8 cellular contexts compared by ENCODE assay signal in the genomic region with DNA sequence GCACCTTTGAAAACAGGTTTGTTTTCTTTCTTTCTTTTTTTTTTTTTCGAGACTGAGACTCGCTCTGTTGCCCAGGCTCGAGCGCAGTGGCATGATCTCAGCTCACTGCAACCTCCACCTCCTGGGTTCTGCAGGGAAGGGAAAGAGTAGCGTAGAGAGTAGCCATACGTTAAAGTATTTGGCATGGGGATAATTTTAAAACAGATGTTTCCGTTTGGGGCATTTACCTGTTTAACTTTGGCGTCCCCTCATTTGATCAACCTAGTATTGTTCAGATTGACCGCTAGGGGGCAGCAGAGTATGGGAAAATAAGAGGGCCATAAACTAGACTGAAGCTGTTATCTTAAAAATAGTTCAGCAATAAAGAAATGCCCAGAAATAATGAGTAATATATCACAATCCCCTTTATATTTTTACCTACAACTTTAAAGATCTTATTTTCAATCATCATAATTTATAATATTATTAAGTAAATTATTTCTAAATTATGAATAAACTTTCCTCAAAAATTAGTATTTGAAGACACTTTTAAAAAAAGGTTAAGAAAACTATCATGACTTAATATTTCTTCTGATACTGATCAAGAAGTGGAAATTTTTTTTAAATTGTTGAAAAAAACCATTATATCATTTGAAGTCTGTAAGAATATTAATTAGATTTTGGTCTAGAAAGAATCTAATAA. TPM values are rescaled to one million over a fixed set of nuclear protein-coding genes. Genes with fewer than 3 reads are reported as not detected.
DNase-seq lines count a peak whose midpoint lies in the region; ATAC-seq and TF ChIP-seq lines count a peak whose summit lies in the region.

No MANE protein-coding gene starts in this region.

- peak overlapping the region; percentile 36 for H3K4me3 Mint-ChIP-seq in chondrocyte (ENCODE audit: unreplicated experiment)

- no peak overlapping the region for H3K27ac Mint-ChIP-seq in chondrocyte (ENCODE audit: unreplicated experiment)

- peaks cover 3% of the 10 kb centered on the region for H3K4me1 Mint-ChIP-seq in chondrocyte (ENCODE audit: low read depth)

- H3K27me3 Mint-ChIP-seq in chondrocyte (ENCODE audit: low read depth), result peaks cover 10% of the 10 kb centered on the region

- peak; percentile 96 for TF ChIP-seq CTCF in chondrocyte (IDR thresholded peaks at IDR 0.05)

- H3K36me3 Mint-ChIP-seq in chondrocyte (ENCODE audit: low read depth), result peaks cover 1% of the 10 kb centered on the region

- DNase-seq in activated T-cell treated with anti-CD3 and anti-CD28 coated beads for 1 hour (ENCODE audit: low read depth), result peak; percentile 73
- DNase-seq in activated T-cell treated with anti-CD3 and anti-CD28 coated beads, Interleukin-2, amount 50 U/mL, for 1 hour, result no peak
- peak; percentile 68 for DNase-seq in NCI-H2196 (lab: John Stamatoyannopoulos, UW; ENCODE audit: unreplicated experiment)
- DNase-seq in activated CD4-positive, CD25-positive, alpha-beta regulatory T cell (lab: John Stamatoyannopoulos, UW), result peak; percentile 17 to 62 (median 48)
- no peak for DNase-seq in chondrocyte (ENCODE audit: low spot score)
- peak; percentile 60 for DNase-seq in left lobe of liver (ENCODE audit: low spot score)
- DNase-seq in stimulated activated CD4-positive, alpha-beta T cell treated with anti-CD3 and anti-CD28 coated beads, Interleukin-4, amount 100 ng/mL, for 48 hours (ENCODE audit: low read depth in 2 of 2), result peak; percentile 63 to 65

- H3K9me3 Mint-ChIP-seq in chondrocyte (ENCODE audit: low read depth), result peaks cover 10% of the 10 kb centered on the region

- ATAC-seq in HG02981 (IDR thresholded peaks at IDR 0.05; ENCODE audit: unreplicated experiment) (peak; percentile 88), left lobe of liver (peak; percentile 95)

RNA-seq across cellular contexts. Expression of a gene that starts 7.6 kb away (rescaled TPM):
- total RNA-seq in chondrocyte (not detected in 3 replicates), left lobe of liver (not detected)

RNA-seq across cellular contexts. Expression of a gene that starts 17.5 kb away (rescaled TPM):
- total RNA-seq in chondrocyte (58.2 to 69.3 TPM (median 66.5 TPM) in 3 replicates), left lobe of liver (13.5 TPM)

RNA-seq across cellular contexts. Expression of a gene that starts 22.0 kb away (rescaled TPM):
- total RNA-seq in chondrocyte, result not detected in 3 replicates
- not detected for total RNA-seq in left lobe of liver

RNA-seq across cellular contexts. Expression of a gene that starts 39.7 kb away (rescaled TPM):
- not detected in 3 replicates for total RNA-seq in chondrocyte
- not detected for total RNA-seq in left lobe of liver

RNA-seq across cellular contexts. Expression of a gene that starts 59.1 kb away (rescaled TPM):
- total RNA-seq in chondrocyte (not detected in 3 replicates), left lobe of liver (not detected)

Comparison
In these comparisons a context has a peak if more than half of its experiments do, and no peak if none do; other contexts are left out.
1. DNase-seq: peak in activated T-cell treated with anti-CD3 and anti-CD28 coated beads for 1 hour (single experiment), NCI-H2196 (single experiment), activated CD4-positive, CD25-positive, alpha-beta regulatory T cell (4 of 4), left lobe of liver (single experiment) and stimulated activated CD4-positive, alpha-beta T cell treated with anti-CD3 and anti-CD28 coated beads, Interleukin-4, amount 100 ng/mL, for 48 hours (2 of 2); none in activated T-cell treated with anti-CD3 and anti-CD28 coated beads, Interleukin-2, amount 50 U/mL, for 1 hour (single experiment) and chondrocyte (single experiment).